Comparison of ENCODE assay signal across 11 cellular contexts in the genomic region with DNA sequence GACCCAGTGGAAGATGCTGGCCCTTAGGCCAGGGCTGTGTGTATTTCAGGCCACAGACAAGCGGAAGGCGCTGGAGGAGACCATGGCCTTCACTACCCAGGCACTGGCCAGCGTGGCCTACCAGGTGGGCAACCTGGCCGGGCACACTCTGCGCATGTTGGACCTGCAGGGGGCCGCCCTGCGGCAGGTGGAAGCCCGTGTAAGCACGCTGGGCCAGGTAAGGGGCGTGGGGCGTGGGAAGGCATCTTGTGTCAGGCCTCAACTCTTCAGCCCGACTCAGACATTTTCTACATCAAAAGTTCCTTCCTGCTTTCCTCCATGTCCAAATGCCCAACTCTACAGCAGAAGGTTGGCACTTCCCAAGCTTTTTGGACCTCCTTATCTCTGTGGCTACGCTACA. TPM values are rescaled to one million over a fixed set of nuclear protein-coding genes. Genes with fewer than 3 reads are reported as not detected.
DNase-seq lines count a peak whose midpoint lies in the region; ATAC-seq and TF ChIP-seq lines count a peak whose summit lies in the region.
"Had no signal": no experiment of that assay in that cellular context is flagged by ENCODE, and none has a peak within 500 bp of the region (broad histone marks: within the 10 kb centered on the region; RNA-seq: fewer than 3 reads in every experiment).

No MANE protein-coding gene starts in this region.

- no peak overlapping the region for H3K4ac ChIP-seq in neuronal stem cell (ENCODE audit: low read length)

- DNase-seq in CD4-positive, CD25-positive, alpha-beta regulatory T cell, result no peak
- DNase-seq in GM12865 (ENCODE audit: low read depth) (no peak), neuronal stem cell (ENCODE audit: low spot score) (no peak), chondrocyte (ENCODE audit: low spot score) (no peak)
- DNase-seq: NCI-H187 had no signal

- H3K14ac ChIP-seq in neuronal stem cell (ENCODE audit: low read length), result peak overlapping the region; percentile 89

- H2BK120ac ChIP-seq in neuronal stem cell (ENCODE audit: low read depth, low read length), result no peak overlapping the region

- peaks cover 4 to 79% (median 55%) of the 10 kb centered on the region in 4 donors for H3K4me1 Mint-ChIP-seq in CD4-positive, CD25-positive, alpha-beta regulatory T cell
- peaks cover 3% of the 10 kb centered on the region for H3K4me1 Mint-ChIP-seq in chondrocyte (ENCODE audit: low read depth)
- H3K4me1 Mint-ChIP-seq: brain had no signal

- H3K27ac Mint-ChIP-seq in CD4-positive, CD25-positive, alpha-beta regulatory T cell, result peak overlapping the region; percentile 45 to 86 (median 80)
- H3K27ac Mint-ChIP-seq in chondrocyte (ENCODE audit: unreplicated experiment), result no peak overlapping the region
- H3K27ac Mint-ChIP-seq: brain had no signal

- H2AK5ac ChIP-seq in neuronal stem cell (ENCODE audit: low read depth, low read length), result peak overlapping the region; percentile 46

- no peak overlapping the region for H4K8ac ChIP-seq in neuronal stem cell (ENCODE audit: low read depth, low read length)

- WGBS in adipose tissue, 3 donors, result 84 to 87% (median 85%) methylated on average over 13 of the region's 13 CpGs
- WGBS in neuronal stem cell (ENCODE audit: extremely low coverage in 2 of 2, insufficient read length in 2 of 2, insufficient replicate concordance in 1 of 2), 2 donors, result no CpG with 5 or more reads among the region's 13 CpGs

- H3K9ac ChIP-seq in neuronal stem cell (ENCODE audit: low read depth, low read length, poor library complexity), result no peak overlapping the region

- H3K27ac ChIP-seq in CD4-positive, CD25-positive, alpha-beta regulatory T cell (ENCODE audit: insufficient read depth, low read length, poor library complexity, severe bottlenecking), result peak overlapping the region; percentile 7
- peak overlapping the region; percentile 41 for H3K27ac ChIP-seq in adipose tissue (ENCODE audit: low read depth, low read length)
- no peak overlapping the region for H3K27ac ChIP-seq in neuronal stem cell (replicated peaks; ENCODE audit: low read length)

- H3K27me3 ChIP-seq in CD4-positive, CD25-positive, alpha-beta regulatory T cell (ENCODE audit: control insufficient read depth, insufficient read depth, low read length), result no peaks in the 10 kb centered on the region
- peaks cover 0 to 20% (median 0%) of the 10 kb centered on the region in 3 experiments for H3K27me3 ChIP-seq in neuronal stem cell (ENCODE audit: control insufficient read depth in 3 of 3, insufficient read depth in 3 of 3, low read depth in 1 of 3, low read length in 3 of 3)

- H3K36me3 ChIP-seq in CD4-positive, CD25-positive, alpha-beta regulatory T cell (ENCODE audit: control insufficient read depth, insufficient read depth, low read length), result no peaks in the 10 kb centered on the region
- H3K36me3 ChIP-seq in neuronal stem cell (replicated peaks in 1 of 2; ENCODE audit: control insufficient read depth in 2 of 2, insufficient read depth in 2 of 2, low read length in 2 of 2), result no peaks in the 10 kb centered on the region

- H3K9me3 ChIP-seq in CD4-positive, CD25-positive, alpha-beta regulatory T cell (ENCODE audit: control insufficient read depth in 2 of 2, low read length in 2 of 2), result no peaks in the 10 kb centered on the region
- H3K9me3 ChIP-seq in neuronal stem cell (replicated peaks in 1 of 2; ENCODE audit: control insufficient read depth in 2 of 2, insufficient read depth in 1 of 2, low read depth in 1 of 2, low read length in 2 of 2), result no peaks in the 10 kb centered on the region

- H4K91ac ChIP-seq in neuronal stem cell (ENCODE audit: low read depth, low read length, poor library complexity), result no peak overlapping the region

- peaks cover 0 to 2% (median 0%) of the 10 kb centered on the region in 7 donors for H3K9me3 Mint-ChIP-seq in CD4-positive, CD25-positive, alpha-beta regulatory T cell
- H3K9me3 Mint-ChIP-seq in chondrocyte (ENCODE audit: low read depth), result no peaks in the 10 kb centered on the region

- peaks cover 2% of the 10 kb centered on the region for H3K79me1 ChIP-seq in neuronal stem cell (ENCODE audit: low read depth, low read length)

- peaks cover 7% of the 10 kb centered on the region for H3K36me3 Mint-ChIP-seq in CD4-positive, CD25-positive, alpha-beta regulatory T cell
- H3K36me3 Mint-ChIP-seq in chondrocyte (ENCODE audit: low read depth), result no peaks in the 10 kb centered on the region
- H3K36me3 Mint-ChIP-seq: brain had no signal

- no peak for TF ChIP-seq CTCF in GM12865 (IDR thresholded peaks at IDR 0.05; ENCODE audit: insufficient read depth, low read depth, low read length, missing control alignments)
- no peak for TF ChIP-seq CTCF in chondrocyte (IDR thresholded peaks at IDR 0.05)

- H3K4me3 ChIP-seq in CD4-positive, CD25-positive, alpha-beta regulatory T cell (ENCODE audit: low read depth, low read length), result no peak overlapping the region
- 0 out of 2 replicates have a peak overlapping the region, but pooled peaks have one; percentile 9 for H3K4me3 ChIP-seq in GM12865 (ENCODE audit: low read depth, low read length)
- no peak overlapping the region for H3K4me3 ChIP-seq in neuronal stem cell (ENCODE audit: low read length in 2 of 2)

- H2BK15ac ChIP-seq in neuronal stem cell (ENCODE audit: low read length), result peak overlapping the region; percentile 75

- no peak overlapping the region for H2BK5ac ChIP-seq in neuronal stem cell (ENCODE audit: low read length)

- no peak overlapping the region for H3K4me2 ChIP-seq in neuronal stem cell (ENCODE audit: insufficient read depth, low read length, poor library complexity, severe bottlenecking)

- no peak for ATAC-seq in CD4-positive, CD25-positive, alpha-beta regulatory T cell (ENCODE audit: low read depth in 2 of 2)
- ATAC-seq in GM18861 (IDR thresholded peaks at IDR 0.05; ENCODE audit: unreplicated experiment) (no peak), GM18907 (IDR thresholded peaks at IDR 0.05; ENCODE audit: unreplicated experiment) (no peak)

- H3K18ac ChIP-seq in neuronal stem cell (ENCODE audit: low read length), result peak overlapping the region; percentile 48

- no peaks in the 10 kb centered on the region for H3K27me3 Mint-ChIP-seq in CD4-positive, CD25-positive, alpha-beta regulatory T cell
- H3K27me3 Mint-ChIP-seq in chondrocyte (ENCODE audit: low read depth), result peaks cover under 1% of the 10 kb centered on the region

- H2AFZ ChIP-seq in neuronal stem cell (ENCODE audit: low read length), result no peak overlapping the region

- H3K4me1 ChIP-seq in CD4-positive, CD25-positive, alpha-beta regulatory T cell (ENCODE audit: control insufficient read depth, insufficient read depth, low read length, poor library complexity, severe bottlenecking), result peaks cover 62% of the 10 kb centered on the region
- no peaks in the 10 kb centered on the region for H3K4me1 ChIP-seq in neuronal stem cell (ENCODE audit: control insufficient read depth in 2 of 2, insufficient read depth in 1 of 2, low read depth in 1 of 2, low read length in 2 of 2)

- H3K23ac ChIP-seq in neuronal stem cell (ENCODE audit: low read depth, low read length, poor library complexity), result peak overlapping the region; percentile 93

- no peak overlapping the region for H2BK12ac ChIP-seq in neuronal stem cell (ENCODE audit: low read length)

- H3K4me3 Mint-ChIP-seq in CD4-positive, CD25-positive, alpha-beta regulatory T cell, result peak overlapping the region in 3 of 4 donors; percentile 2 to 80 (median 71)
- H3K4me3 Mint-ChIP-seq in chondrocyte (ENCODE audit: unreplicated experiment), result no peak overlapping the region
- H3K4me3 Mint-ChIP-seq: brain had no signal

RNA-seq across cellular contexts. Expression of a gene that starts 6.0 kb away (rescaled TPM):
- 6.5 TPM for total RNA-seq in CD4-positive, CD25-positive, alpha-beta regulatory T cell
- 10 to 100 TPM; 12.1 to 27.6 (median 17.3) TPM for polyA plus RNA-seq in CD4-positive, CD25-positive, alpha-beta regulatory T cell
- 10 to 100 TPM in 1 of 3 donors, 1 to 10 TPM in 2; 1.7 to 12.1 (median 5.5) TPM for polyA plus RNA-seq in adipose tissue
- 0.22 TPM for polyA plus RNA-seq in neuronal stem cell (2013, experiment 1 of 2)
- polyA plus RNA-seq in neuronal stem cell (2013, experiment 2 of 2), result 0.22 TPM
- not detected in 3 replicates for total RNA-seq in chondrocyte

RNA-seq across cellular contexts. Expression of a gene that starts 6.1 kb away (rescaled TPM):
- 1.5 TPM for total RNA-seq in CD4-positive, CD25-positive, alpha-beta regulatory T cell
- polyA plus RNA-seq in CD4-positive, CD25-positive, alpha-beta regulatory T cell, result 10 to 100 TPM in 1 of 4 donors, 1 to 10 TPM in 3; 4.1 to 11.4 (median 7.4) TPM
- polyA plus RNA-seq in adipose tissue, result 1 to 10 TPM in 1 of 3 donors, under 1 TPM in 1, not detected in 1; 0.79 to 1.8 TPM
- polyA plus RNA-seq in neuronal stem cell (2013, experiment 1 of 2), result 0.08 TPM
- polyA plus RNA-seq in neuronal stem cell (2013, experiment 2 of 2), result 0.11 TPM
- total RNA-seq in chondrocyte, result not detected in 3 replicates

RNA-seq across cellular contexts. Expression of a gene that starts 14.1 kb away (rescaled TPM):
- total RNA-seq in CD4-positive, CD25-positive, alpha-beta regulatory T cell, result not detected
- under 1 TPM in 3 of 4 donors, not detected in 1; 0.11 to 0.24 (median 0.15) TPM for polyA plus RNA-seq in CD4-positive, CD25-positive, alpha-beta regulatory T cell
- 1 to 10 TPM in 2 of 3 donors, not detected in 1; 1.2 to 2.4 TPM for polyA plus RNA-seq in adipose tissue
- polyA plus RNA-seq in neuronal stem cell (2013, experiment 1 of 2), result 0.10 TPM
- 0.07 TPM for polyA plus RNA-seq in neuronal stem cell (2013, experiment 2 of 2)
- 0.36 TPM in 1 of 3 replicates, not detected in the others for total RNA-seq in chondrocyte
- total RNA-seq: activated CD8-positive, alpha-beta memory T cell treated with anti-CD3 and anti-CD28 coated beads for 36 hours; epithelial cell of proximal tubule had no signal
